ENCODE assay signal across 35 cellular contexts in the genomic region with DNA sequence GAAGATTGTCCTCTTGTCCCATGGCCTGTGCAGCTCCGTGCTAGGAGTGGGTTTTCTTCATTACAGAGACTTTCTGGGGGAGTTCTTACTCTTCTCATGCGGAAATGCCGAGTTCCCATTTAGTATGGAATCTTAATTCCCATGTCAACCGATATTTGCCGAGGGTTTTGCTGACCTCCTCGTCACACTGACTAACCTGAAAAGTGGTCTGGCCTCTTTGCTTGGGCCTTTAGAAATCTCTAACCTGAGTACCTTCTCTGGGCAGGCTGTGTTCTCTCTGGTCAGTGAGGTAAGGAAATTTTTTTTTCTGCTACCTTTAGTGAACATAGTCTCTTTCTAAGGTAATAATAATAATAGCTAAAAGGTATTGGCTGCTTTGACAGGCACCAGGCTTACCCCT.
"Had no signal": no experiment of that assay in that cellular context is flagged by ENCODE, and none has a peak within 500 bp of the region (broad histone marks: within the 10 kb centered on the region; RNA-seq: fewer than 3 reads in every experiment).

No MANE protein-coding gene starts in this region.

- H3K9ac ChIP-seq: KMS-11 had no signal

- DNase-seq: Kasumi-1, MG63, MM.1S, MV-4-11, NCI-H1048, NCI-H1092, NCI-H1092 treated with DMSO at 0.1 percent for 48 hours, NCI-H1105, NCI-H1105 treated with DMSO at 0.1 percent for 48 hours, NCI-H1417, NCI-H1417 treated with DMSO at 0.1 percent for 48 hours, NCI-H1436, NCI-H1436 treated with DMSO at 0.1 percent for 48 hours, NCI-H146, NCI-H1694, NCI-H1694 treated with DMSO at 0.1 percent for 48 hours, NCI-H187, NCI-H187 treated with DMSO at 0.1 percent for 48 hours, NCI-H1930, NCI-H2029, NCI-H2029 treated with DMSO at 0.1 percent for 48 hours, NCI-H2081, NCI-H2081 treated with DMSO at 0.1 percent for 48 hours, NCI-H2107, NCI-H2171, NCI-H2171 treated with DMSO at 0.1 percent for 48 hours, NCI-H2227 treated with DMSO at 0.1 percent for 48 hours, NCI-H226, NCI-H345, NCI-H446, NCI-H446 treated with DMSO at 0.1 percent for 48 hours, NCI-H510A, NCI-H510A treated with DMSO at 0.1 percent for 48 hours, NCI-H524 had no signal

- H3K36me3 ChIP-seq: MG63 had no signal

- H3K9me3 ChIP-seq: MG63 had no signal

- H3K27ac ChIP-seq: KMS-11 had no signal

- H3K4me3 ChIP-seq: MG63 had no signal

- H3K4me2 ChIP-seq: KMS-11 had no signal
